8 cellular contexts compared by ENCODE assay signal in genomic region chr15:22173029-22173998, GRCh38.
DNase-seq lines count a peak whose midpoint lies in the region; ATAC-seq and TF ChIP-seq lines count a peak whose summit lies in the region.
"Not testable (repeated sequence)": the region's sequence is repeated elsewhere in the genome, so short reads cannot be mapped to it uniquely, and the experiment has no call there.

No MANE protein-coding gene starts in this region.

- H3K9me3 Mint-ChIP-seq in CD4-positive, alpha-beta T cell; central memory CD8-positive, alpha-beta T cell; naive thymus-derived CD8-positive, alpha-beta T cell: not testable (repeated sequence)

- peak; percentile 72 for ATAC-seq in CD4-positive, alpha-beta T cell (ENCODE audit: poor library complexity)
- peak; percentile 84 for ATAC-seq in GM18907 (IDR thresholded peaks at IDR 0.05; ENCODE audit: unreplicated experiment)
- peak; percentile 78 for ATAC-seq in GM21381 (IDR thresholded peaks at IDR 0.05; ENCODE audit: unreplicated experiment)
- peak; percentile 71 for ATAC-seq in HG02759 (IDR thresholded peaks at IDR 0.05; ENCODE audit: unreplicated experiment)
- ATAC-seq in HG03103 (IDR thresholded peaks at IDR 0.05; ENCODE audit: low read depth, unreplicated experiment), result peak; percentile 50
- ATAC-seq in HG03571 (IDR thresholded peaks at IDR 0.05; ENCODE audit: unreplicated experiment), result peak; percentile 67
- peak; percentile 82 for ATAC-seq in central memory CD8-positive, alpha-beta T cell (replicated peaks; ENCODE audit: extremely low read depth, poor library complexity, severe bottlenecking)
- ATAC-seq in naive thymus-derived CD8-positive, alpha-beta T cell, result peak; percentile 76 to 83

- not testable (repeated sequence) for H3K9me3 ChIP-seq in CD4-positive, alpha-beta T cell (ENCODE audit: control insufficient read depth, low read length)

- not testable (repeated sequence) for H3K4me1 Mint-ChIP-seq in CD4-positive, alpha-beta T cell (ENCODE audit: low read depth); central memory CD8-positive, alpha-beta T cell; naive thymus-derived CD8-positive, alpha-beta T cell

- H3K27me3 Mint-ChIP-seq in CD4-positive, alpha-beta T cell; central memory CD8-positive, alpha-beta T cell; naive thymus-derived CD8-positive, alpha-beta T cell: not testable (repeated sequence)

- not testable (repeated sequence) for H3K36me3 Mint-ChIP-seq in CD4-positive, alpha-beta T cell (ENCODE audit: low read depth); central memory CD8-positive, alpha-beta T cell (ENCODE audit: insufficient read depth); naive thymus-derived CD8-positive, alpha-beta T cell

- not testable (repeated sequence) for H3K27me3 ChIP-seq in CD4-positive, alpha-beta T cell (ENCODE audit: control insufficient read depth, insufficient read depth, low read length)

- POLR2A ChIA-PET in CD4-positive, alpha-beta T cell (lab: Charles Lee); naive thymus-derived CD8-positive, alpha-beta T cell (lab: Charles Lee): not testable (repeated sequence)

- not testable (repeated sequence) for DNase-seq in CD4-positive, alpha-beta T cell; central memory CD8-positive, alpha-beta T cell (ENCODE audit: low spot score in 2 of 2); naive thymus-derived CD8-positive, alpha-beta T cell

- CTCF ChIA-PET in CD4-positive, alpha-beta T cell (lab: Charles Lee), result not testable (repeated sequence)

- H3K27ac Mint-ChIP-seq in CD4-positive, alpha-beta T cell; central memory CD8-positive, alpha-beta T cell (ENCODE audit: low read depth); naive thymus-derived CD8-positive, alpha-beta T cell: not testable (repeated sequence)

- H3K4me3 Mint-ChIP-seq in CD4-positive, alpha-beta T cell; central memory CD8-positive, alpha-beta T cell; naive thymus-derived CD8-positive, alpha-beta T cell: not testable (repeated sequence)

- not testable (repeated sequence) for H3K27ac ChIP-seq in CD4-positive, alpha-beta T cell (ENCODE audit: low read depth, low read length)

- intact Hi-C loops in CD4-positive, alpha-beta T cell (cut with DNase I, micrococcal nuclease), result not testable (repeated sequence)

- not testable (repeated sequence) for TF ChIP-seq CTCF in CD4-positive, alpha-beta T cell (IDR thresholded peaks at IDR 0.05)
